In genomic region chr5:171724771-171725609, GRCh38 we compare ENCODE assay signal across 21 cellular contexts.
DNase-seq lines count a peak whose midpoint lies in the region; ATAC-seq, FAIRE-seq and TF ChIP-seq lines count a peak whose summit lies in the region.
"Had no signal": no experiment of that assay in that cellular context is flagged by ENCODE, and none has a peak within 500 bp of the region (broad histone marks: within the 10 kb centered on the region; RNA-seq: fewer than 3 reads in every experiment).

No MANE protein-coding gene starts in this region.

- FAIRE-seq in astrocyte (lab: Jason Lieb, UNC) = no peak

- H3K4me1 ChIP-seq in heart left ventricle = peaks cover 0 to 7% (median 0%) of the 10 kb centered on the region in 12 donors
- H3K4me1 ChIP-seq in left ventricle myocardium inferior = peaks cover 7% of the 10 kb centered on the region
- no peaks in the 10 kb centered on the region for H3K4me1 ChIP-seq in astrocyte (ENCODE audit: insufficient read depth, low read length)
- peaks cover 0 to 8% (median 0%) of the 10 kb centered on the region in 9 donors for H3K4me1 ChIP-seq in heart right ventricle

- TF ChIP-seq CTCF in heart left ventricle (IDR thresholded peaks at IDR 0.05) (no peak), left ventricle myocardium inferior (IDR thresholded peaks at IDR 0.05; ENCODE audit: borderline replicate concordance) (no peak), astrocyte (IDR thresholded peaks at IDR 0.05; ENCODE audit: insufficient read depth, low read depth, low read length) (no peak), heart right ventricle (IDR thresholded peaks at IDR 0.05) (no peak)

- peak overlapping the region in 1 of 12 donors; percentile 47 for H3K27ac ChIP-seq in heart left ventricle
- H3K27ac ChIP-seq in left ventricle myocardium inferior (replicated peaks) = no peak overlapping the region
- H3K27ac ChIP-seq in astrocyte (ENCODE audit: low read depth, low read length) = no peak overlapping the region
- peak overlapping the region in 1 of 10 donors; percentile 22 for H3K27ac ChIP-seq in heart right ventricle

- no peaks in the 10 kb centered on the region for H3K4me1 Mint-ChIP-seq in astrocyte (ENCODE audit: low read depth, unreplicated experiment)

- H3K4me2 ChIP-seq in astrocyte (ENCODE audit: low read length) = no peak overlapping the region

- peak in 3 of 5 donors; percentile 43 to 52 (median 44) for DNase-seq in heart left ventricle
- DNase-seq in left ventricle myocardium inferior = no peak
- peak; percentile 22 for DNase-seq in astrocyte (ENCODE audit: low read depth)
- DNase-seq in heart right ventricle = peak in 1 of 2 donors; percentile 34
- DNase-seq in glomerular visceral epithelial cell (ENCODE audit: extremely low spot score) = no peak
- no peak for DNase-seq in DMS 273 (lab: John Stamatoyannopoulos, UW; ENCODE audit: unreplicated experiment)
- no peak for DNase-seq in NCI-H1092 (lab: John Stamatoyannopoulos, UW)
- DNase-seq: activated B cell treated with CpG ODN at 0.5 μM for 24 hours; activated CD4-positive, alpha-beta T cell treated with anti-CD3 and anti-CD28 coated beads, Interleukin-2, amount 50 U/mL, for 4 hours; activated CD8-positive, alpha-beta memory T cell treated with anti-CD3 and anti-CD28 coated beads, Interleukin-2, amount 50 U/mL, for 48 hours; activated naive CD8-positive, alpha-beta T cell treated with anti-CD3 and anti-CD28 coated beads for 36 hours; DMS 273 treated with DMSO at 0.1 percent for 48 hours; GF-D8; H9; KBM-7; left colon; midbrain; MM.1S; NCI-H1436 treated with DMSO at 0.1 percent for 48 hours; nephron progenitor cell; T1000 had no signal

- no peaks in the 10 kb centered on the region for H3K79me2 ChIP-seq in astrocyte (ENCODE audit: insufficient read depth, low read length)

- 50 to 65% (median 61%) methylated on average over 13 of the region's 13 CpGs for WGBS in heart left ventricle, 4 donors
- WGBS in heart right ventricle, 2 donors = 63 to 67% methylated on average over 13 of the region's 13 CpGs

- peaks cover 2% of the 10 kb centered on the region for H3K36me3 Mint-ChIP-seq in astrocyte (ENCODE audit: low read depth, unreplicated experiment)
- H3K36me3 Mint-ChIP-seq: activated naive CD8-positive, alpha-beta T cell treated with anti-CD3 and anti-CD28 coated beads for 36 hours had no signal

- H3K4me3 Mint-ChIP-seq in astrocyte (ENCODE audit: unreplicated experiment) = no peak overlapping the region
- H3K4me3 Mint-ChIP-seq: activated B cell treated with CpG ODN at 0.5 μM for 24 hours; activated naive CD8-positive, alpha-beta T cell treated with anti-CD3 and anti-CD28 coated beads for 36 hours; H9; nephron progenitor cell had no signal

- peak; percentile 29 to 92 (median 72) for ATAC-seq in heart left ventricle
- ATAC-seq in heart right ventricle = peak in 6 of 8 donors; percentile 58 to 86 (median 80)
- ATAC-seq: left colon had no signal

- no peak overlapping the region for H3K4me3 ChIP-seq in heart left ventricle
- no peak overlapping the region for H3K4me3 ChIP-seq in left ventricle myocardium inferior
- no peak overlapping the region for H3K4me3 ChIP-seq in astrocyte (ENCODE audit: insufficient read depth, low read depth, low read length)
- H3K4me3 ChIP-seq in heart right ventricle = no peak overlapping the region

- H2AFZ ChIP-seq in astrocyte (ENCODE audit: low read depth, low read length) = no peak overlapping the region

- peaks cover 0 to 8% (median 0%) of the 10 kb centered on the region in 9 donors for H3K36me3 ChIP-seq in heart left ventricle
- H3K36me3 ChIP-seq in left ventricle myocardium inferior = peaks cover 2% of the 10 kb centered on the region
- H3K36me3 ChIP-seq in astrocyte (ENCODE audit: insufficient read depth, low read length) = no peaks in the 10 kb centered on the region
- H3K36me3 ChIP-seq in heart right ventricle = no peaks in the 10 kb centered on the region

- peaks cover 13% of the 10 kb centered on the region for H3K9me3 Mint-ChIP-seq in astrocyte (ENCODE audit: unreplicated experiment)

- no peak overlapping the region for H3K9ac ChIP-seq in astrocyte (ENCODE audit: low read length)

- H3K27ac Mint-ChIP-seq in astrocyte (ENCODE audit: unreplicated experiment) = no peak overlapping the region
- H3K27ac Mint-ChIP-seq: activated B cell treated with CpG ODN at 0.5 μM for 24 hours; activated naive CD8-positive, alpha-beta T cell treated with anti-CD3 and anti-CD28 coated beads for 36 hours; H9; nephron progenitor cell had no signal

- H3K27me3 Mint-ChIP-seq in astrocyte (ENCODE audit: low read depth, unreplicated experiment) = peaks cover 4% of the 10 kb centered on the region

- intact Hi-C loops in heart left ventricle (cut with DNase I) = no loop called here
- intact Hi-C loops in left ventricle myocardium inferior (cut with micrococcal nuclease) = no loop called here
- intact Hi-C loops in heart right ventricle (cut with DNase I) = no loop called here

- TF ChIP-seq POLR2A in heart left ventricle (IDR thresholded peaks at IDR 0.05) = no peak

- H3K27me3 ChIP-seq in heart left ventricle = no peaks in the 10 kb centered on the region
- no peaks in the 10 kb centered on the region for H3K27me3 ChIP-seq in left ventricle myocardium inferior (ENCODE audit: low read depth)
- peaks cover 2% of the 10 kb centered on the region for H3K27me3 ChIP-seq in astrocyte (ENCODE audit: insufficient read depth, low read length)
- H3K27me3 ChIP-seq in heart right ventricle = peaks cover 0 to 4% (median 0%) of the 10 kb centered on the region in 7 donors

- H4K20me1 ChIP-seq in astrocyte (ENCODE audit: insufficient read depth, low read length) = no peaks in the 10 kb centered on the region

- peaks cover 0 to 33% (median 14%) of the 10 kb centered on the region in 12 donors for H3K9me3 ChIP-seq in heart left ventricle
- peaks cover 25% of the 10 kb centered on the region for H3K9me3 ChIP-seq in left ventricle myocardium inferior (replicated peaks)
- H3K9me3 ChIP-seq in astrocyte (ENCODE audit: insufficient read depth, low read depth, low read length) = peaks cover 7% of the 10 kb centered on the region
- H3K9me3 ChIP-seq in heart right ventricle = peaks cover 0 to 37% (median 12%) of the 10 kb centered on the region in 11 donors

Comparison
In these comparisons a context has a peak if more than half of its experiments do, and no peak if none do; other contexts are left out.
1. DNase-seq: peak in heart left ventricle (3 of 5) and astrocyte (single experiment); none in left ventricle myocardium inferior (single experiment), glomerular visceral epithelial cell (single experiment), DMS 273 (single experiment) and NCI-H1092 (single experiment).